Comparison of ENCODE assay signal across 10 cellular contexts in genomic region chr3:15798533-15799245, GRCh38. TPM values are rescaled to one million over a fixed set of nuclear protein-coding genes. Genes with fewer than 3 reads are reported as not detected.
DNase-seq lines count a peak whose midpoint lies in the region; ATAC-seq and TF ChIP-seq lines count a peak whose summit lies in the region.
"Had no signal": no experiment of that assay in that cellular context is flagged by ENCODE, and none has a peak within 500 bp of the region (broad histone marks: within the 10 kb centered on the region; RNA-seq: fewer than 3 reads in every experiment).

No MANE protein-coding gene starts in this region.

- no peak for TF ChIP-seq EP300 in neural cell (conservative IDR thresholded peaks at IDR 0.05; ENCODE audit: poor library complexity, severe bottlenecking)

- H2AFZ ChIP-seq in IMR-90 (replicated peaks; ENCODE audit: low read length, poor library complexity), result no peak overlapping the region
- no peak overlapping the region for H2AFZ ChIP-seq in mammary epithelial cell (ENCODE audit: low read depth, low read length)
- H2AFZ ChIP-seq in neural cell (ENCODE audit: low read depth, low read length), result no peak overlapping the region

- CTCF ChIA-PET in A673 (lab: Charles Lee) (no interaction called here), IMR-90 (lab: Yijun Ruan, JAX) (no interaction called here), mammary epithelial cell (lab: Charles Lee; ENCODE audit: low non-redundant PET) (interaction anchor here (0.7 kb wide), 2 partner anchors 21 to 72 kb away, joined by 3 to 6 read pairs; no protein-coding TSS in a partner anchor)

- H3K4me3 ChIP-seq in A673 (ENCODE audit: low read depth, low read length, poor library complexity, severe bottlenecking) (peak overlapping the region; percentile 42), IMR-90 (ENCODE audit: insufficient read depth, low read depth, low read length) (no peak overlapping the region), mammary epithelial cell (replicated peaks in 1 of 3; ENCODE audit: insufficient read depth in 1 of 3, low read depth in 2 of 3, low read length in 3 of 3) (peak overlapping the region in 2 of 3 experiments; percentile 59 to 70), neural cell (ENCODE audit: low read length) (peak overlapping the region; percentile 66)

- intact Hi-C loops in A673 (cut with micrococcal nuclease; ENCODE audit: unreplicated experiment) (loop anchor here (5.0 kb wide), 1 partner anchor 161 kb away; no protein-coding TSS in a partner anchor), IMR-90 (cut with micrococcal nuclease) (loop anchor here (5.0 kb wide), 1 partner anchor 166 kb away; no protein-coding TSS in a partner anchor), mammary epithelial cell (cut with micrococcal nuclease) (loop anchor here (5.0 kb wide), 2 partner anchors 46 to 91 kb away; no protein-coding TSS in a partner anchor)

- H2AK5ac ChIP-seq in IMR-90 (ENCODE audit: low read depth, low read length), result no peak overlapping the region

- H4K91ac ChIP-seq in IMR-90 (ENCODE audit: insufficient read depth, low read depth, low read length), result peak overlapping the region; percentile 16; the same call in 1 of the 2 replicates

- H3K4me2 ChIP-seq in IMR-90 (ENCODE audit: low read depth, low read length) (peak overlapping the region; percentile 34; the same call in 1 of the 2 replicates), mammary epithelial cell (ENCODE audit: insufficient read depth, low read depth, low read length) (peak overlapping the region; percentile 78), neural cell (ENCODE audit: low read length) (peak overlapping the region; percentile 87)

- H2BK120ac ChIP-seq in IMR-90 (ENCODE audit: low read depth, low read length), result peak overlapping the region; percentile 73

- TF ChIP-seq POLR2A in IMR-90 (IDR thresholded peaks at IDR 0.05; ENCODE audit: low read depth, low read length), result no peak

- H3F3A ChIP-seq in neural cell (ENCODE audit: insufficient read depth, low read length, poor library complexity, severe bottlenecking), result no peaks in the 10 kb centered on the region

- H3K4ac ChIP-seq in IMR-90 (ENCODE audit: low read depth, low read length), result no peak overlapping the region

- H3K27me3 ChIP-seq in A673 (replicated peaks; ENCODE audit: insufficient read depth, low read depth, low read length, poor library complexity), result no peaks in the 10 kb centered on the region
- no peaks in the 10 kb centered on the region for H3K27me3 ChIP-seq in IMR-90 (ENCODE audit: control insufficient read depth, insufficient read depth, low read length)
- no peaks in the 10 kb centered on the region for H3K27me3 ChIP-seq in mammary epithelial cell (ENCODE audit: insufficient read depth, low read length)
- no peaks in the 10 kb centered on the region for H3K27me3 ChIP-seq in neural cell (ENCODE audit: insufficient read depth, low read depth, low read length)
- H3K27me3 ChIP-seq: adrenal gland had no signal

- H2BK5ac ChIP-seq in IMR-90 (ENCODE audit: low read depth, low read length, poor library complexity, severe bottlenecking), result peak overlapping the region; percentile 100

- DNase-seq in A673 (ENCODE audit: low spot score) (no peak), IMR-90 (no peak), mammary epithelial cell (no peak), NCI-H1417 treated with DMSO at 0.1 percent for 48 hours (lab: John Stamatoyannopoulos, UW) (no peak)
- DNase-seq: activated CD4-positive, CD25-positive, alpha-beta regulatory T cell treated with anti-CD3 and anti-CD28 coated beads, Interleukin-2, amount 50 U/mL, for 72 hours had no signal

- H4K20me1 ChIP-seq in IMR-90 (ENCODE audit: insufficient read depth, low read length), result no peaks in the 10 kb centered on the region
- H4K20me1 ChIP-seq in mammary epithelial cell (ENCODE audit: insufficient read depth, low read length), result no peaks in the 10 kb centered on the region
- H4K20me1 ChIP-seq in neural cell (ENCODE audit: insufficient read depth), result no peaks in the 10 kb centered on the region

- H3K27ac ChIP-seq in A673 (ENCODE audit: low read depth, low read length, poor library complexity, severe bottlenecking) (no peak overlapping the region), IMR-90 (ENCODE audit: insufficient read depth, low read length) (peak overlapping the region; percentile 31; the same call in 1 of the 2 replicates), mammary epithelial cell (ENCODE audit: insufficient read depth, low read depth, low read length) (peak overlapping the region; percentile 100), neural cell (ENCODE audit: low read length) (peak overlapping the region; percentile 71)

- peak overlapping the region; percentile 60 for H3K18ac ChIP-seq in IMR-90 (ENCODE audit: low read depth, low read length)

- POLR2A ChIA-PET in A673 (lab: Charles Lee; ENCODE audit: low non-redundant PET), result interaction anchor here (0.7 kb wide), 1 partner anchor 107 kb away, joined by 3 read pairs; no protein-coding TSS in a partner anchor
- POLR2A ChIA-PET in IMR-90 (lab: Charles Lee; ENCODE audit: unreplicated experiment), result no interaction called here

- no peak overlapping the region for H2AK9ac ChIP-seq in IMR-90 (replicated peaks; ENCODE audit: low read depth, low read length, poor library complexity)

- TF ChIP-seq RAD21 in IMR-90 (IDR thresholded peaks at IDR 0.05; ENCODE audit: low read length) (no peak), neural cell (conservative IDR thresholded peaks at IDR 0.05) (no peak)

- H3K56ac ChIP-seq in IMR-90 (ENCODE audit: extremely low read depth, insufficient read depth, low read length), result peak overlapping the region; percentile 43

- WGBS in IMR-90 (ENCODE audit: extremely low coverage in 2 of 2, insufficient read length in 1 of 2), 2 experiments, result no CpG with 5 or more reads among the region's 2 CpGs
- WGBS in mammary epithelial cell (ENCODE audit: low coverage, missing lambda C conversion rate), result 85% methylated on average over 2 of the region's 2 CpGs

- H3K36me3 ChIP-seq in A673 (ENCODE audit: insufficient read depth, low read length, poor library complexity, severe bottlenecking) (no peaks in the 10 kb centered on the region), IMR-90 (ENCODE audit: control insufficient read depth, insufficient read depth, low read length) (peaks cover 1% of the 10 kb centered on the region), mammary epithelial cell (ENCODE audit: insufficient read depth, low read length) (peaks cover 2% of the 10 kb centered on the region), neural cell (ENCODE audit: insufficient read depth, low read length) (no peaks in the 10 kb centered on the region)
- H3K36me3 ChIP-seq: adrenal gland had no signal

- 0 out of 3 replicates have a peak overlapping the region, but pooled peaks have one; percentile 4 for H2BK15ac ChIP-seq in IMR-90 (ENCODE audit: low read depth, low read length)

- H2BK20ac ChIP-seq in IMR-90 (ENCODE audit: low read depth, low read length), result no peak overlapping the region

- in situ Hi-C loops in IMR-90 (cut with MboI; ENCODE audit: low sequenced_read_pairs), result no loop called here
- in situ Hi-C loops in mammary epithelial cell (cut with MboI; ENCODE audit: low sequenced_read_pairs in 2 of 2), result no loop called here

- H3K9me2 ChIP-seq in neural cell (ENCODE audit: insufficient read depth, low read length), result no peaks in the 10 kb centered on the region

- H3K4me1 ChIP-seq in A673 (ENCODE audit: insufficient read depth, low read length, poor library complexity, severe bottlenecking) (peaks cover 30% of the 10 kb centered on the region), IMR-90 (ENCODE audit: control insufficient read depth, insufficient read depth, low read length) (peaks cover 3% of the 10 kb centered on the region; the same call in 1 of the 2 replicates), mammary epithelial cell (ENCODE audit: insufficient read depth, low read length) (peaks cover 4% of the 10 kb centered on the region)

- TF ChIP-seq CTCF in A673 (conservative IDR thresholded peaks at IDR 0.05; ENCODE audit: low read depth, low read length) (no peak), IMR-90 (conservative IDR thresholded peaks at IDR 0.05; ENCODE audit: low read depth, low read length) (no peak), mammary epithelial cell (conservative IDR thresholded peaks at IDR 0.05 in 1 of 2, IDR thresholded peaks at IDR 0.05 in 1 of 2; ENCODE audit: extremely low read depth in 1 of 2, insufficient read depth in 1 of 2, low read depth in 1 of 2, low read length in 2 of 2) (no peak), neural cell (IDR thresholded peaks at IDR 0.05; ENCODE audit: poor library complexity, severe bottlenecking) (no peak)

- no peak overlapping the region; a peak in 1 of 4 replicates for H4K8ac ChIP-seq in IMR-90 (ENCODE audit: low read depth in 2 of 2, low read length in 2 of 2)

- H4K5ac ChIP-seq in IMR-90 (ENCODE audit: low read depth, low read length), result no peak overlapping the region; the same call in 1 of the 2 replicates

- no peak overlapping the region for H3K14ac ChIP-seq in IMR-90 (replicated peaks; ENCODE audit: low read depth, low read length)

- peaks cover 18 to 29% of the 10 kb centered on the region in 2 experiments; a peak in 3 of 4 replicates for H3K79me1 ChIP-seq in IMR-90 (ENCODE audit: low read depth in 1 of 2, low read length in 2 of 2)

- H3K79me2 ChIP-seq in mammary epithelial cell (ENCODE audit: insufficient read depth, low read length) (peaks cover 80% of the 10 kb centered on the region), neural cell (replicated peaks; ENCODE audit: insufficient read depth, low read length) (peaks cover 12% of the 10 kb centered on the region)

- no peak for ATAC-seq in IMR-90 (ENCODE audit: low read depth)
- no peak for ATAC-seq in HG03025 (IDR thresholded peaks at IDR 0.05; ENCODE audit: low FRiP score, unreplicated experiment)
- ATAC-seq in HG03442 (IDR thresholded peaks at IDR 0.05; ENCODE audit: unreplicated experiment), result no peak
- ATAC-seq in HG03108 (IDR thresholded peaks at IDR 0.05; ENCODE audit: unreplicated experiment), result no peak

- dilution Hi-C loops in IMR-90 (cut with HindIII; ENCODE audit: low sequenced_read_pairs, unreplicated experiment), result no loop called here
- dilution Hi-C loops in mammary epithelial cell (cut with HindIII; ENCODE audit: low sequenced_read_pairs), result no loop called here

- no peak overlapping the region for H3K23ac ChIP-seq in IMR-90 (ENCODE audit: low read depth, low read length)

- no peaks in the 10 kb centered on the region for H3K9me1 ChIP-seq in IMR-90 (ENCODE audit: insufficient read depth, low read length)

- peak overlapping the region; percentile 28; the same call in 1 of the 2 replicates for H3K9ac ChIP-seq in IMR-90 (ENCODE audit: low read depth, low read length)
- H3K9ac ChIP-seq in mammary epithelial cell (ENCODE audit: insufficient read depth, low read length), result peak overlapping the region; percentile 6
- peak overlapping the region; percentile 56 for H3K9ac ChIP-seq in neural cell (ENCODE audit: low read length)

- H3K9me3 ChIP-seq in A673 (ENCODE audit: low read depth, low read length, poor library complexity, severe bottlenecking), result no peaks in the 10 kb centered on the region
- H3K9me3 ChIP-seq in IMR-90 (ENCODE audit: control insufficient read depth, insufficient read depth, low read length), result no peaks in the 10 kb centered on the region
- no peaks in the 10 kb centered on the region for H3K9me3 ChIP-seq in mammary epithelial cell (replicated peaks; ENCODE audit: insufficient read depth, low read length)
- H3K9me3 ChIP-seq in neural cell (ENCODE audit: low read length), result no peaks in the 10 kb centered on the region
- H3K9me3 ChIP-seq: adrenal gland had no signal

- no TSS peak for BruUV-seq in A673 (replicated peaks; lab: Mats Ljungman, UMichigan)
- BruUV-seq in IMR-90 (replicated peaks; lab: Mats Ljungman, UMichigan), result no TSS peak
- no TSS peak for BruUV-seq in mammary epithelial cell (replicated peaks; lab: Mats Ljungman, UMichigan)

RNA-seq across cellular contexts. Expression of gene ANKRD28, which starts 0.9 kb away (rescaled TPM):
- total RNA-seq in A673 (2021) (29.9 and 36.9 TPM in 2 replicates), IMR-90 (2012; rRNA removed) (211 and 223 TPM in 2 replicates), mammary epithelial cell (10 to 100 TPM; 38.0 to 49.2 TPM)
- polyA plus RNA-seq in IMR-90 (2012; rRNA removed) (39.2 and 52.6 TPM in 2 replicates), mammary epithelial cell (25.1 TPM), neural cell (67.1 and 101 TPM in 2 replicates)
- 14.2 and 22.7 TPM in 2 replicates for polyA plus RNA-seq in IMR-90 (2012; cell fraction: cytosol; rRNA removed)
- 23.2 and 164 TPM in 2 replicates for polyA plus RNA-seq in IMR-90 (2012; cell fraction: nucleus; rRNA removed; ENCODE audit: low replicate concordance)
- polyA minus RNA-seq in mammary epithelial cell (140 TPM), neural cell (122 and 131 TPM in 2 replicates)

Comparison
In these comparisons a context has a peak if more than half of its experiments do, and no peak if none do; other contexts are left out.
1. H3K4me2 ChIP-seq: peak in every context shown above with its lines; median percentile 87 in neural cell; 78 in mammary epithelial cell; 34 in IMR-90.
2. H3K9ac ChIP-seq: peak in every context shown above with its lines; median percentile 56 in neural cell; 28 in IMR-90; 6 in mammary epithelial cell.